1 cellular context compared by ENCODE assay signal in the genomic region with DNA sequence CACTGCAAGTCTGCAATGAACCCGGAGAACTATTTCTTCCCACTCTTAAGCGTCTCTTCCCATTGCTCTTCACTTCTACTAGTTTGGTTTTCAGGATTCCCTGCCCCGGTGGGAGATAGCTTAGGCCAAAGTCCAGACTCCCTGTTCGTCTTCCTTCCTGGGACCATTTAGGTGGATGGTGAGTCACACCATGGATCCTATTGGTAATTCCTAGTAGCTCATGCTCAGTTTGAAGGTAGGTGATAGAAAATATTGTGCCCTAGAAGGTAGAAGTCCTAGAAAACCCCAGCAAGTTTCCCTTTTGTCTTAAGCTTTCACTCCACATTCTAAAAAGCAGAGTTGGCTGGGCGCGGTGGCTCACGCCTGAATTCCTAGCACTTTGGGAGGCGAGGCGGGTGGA.
TF ChIP-seq lines count a peak whose summit lies in the region.

No MANE protein-coding gene starts in this region.

TF ChIP-seq in HepG2, 621 proteins besides CTCF, POLR2A, EP300 and RAD21 (continued from another document and continues in another):
- TF ChIP-seq, protein P1, sequence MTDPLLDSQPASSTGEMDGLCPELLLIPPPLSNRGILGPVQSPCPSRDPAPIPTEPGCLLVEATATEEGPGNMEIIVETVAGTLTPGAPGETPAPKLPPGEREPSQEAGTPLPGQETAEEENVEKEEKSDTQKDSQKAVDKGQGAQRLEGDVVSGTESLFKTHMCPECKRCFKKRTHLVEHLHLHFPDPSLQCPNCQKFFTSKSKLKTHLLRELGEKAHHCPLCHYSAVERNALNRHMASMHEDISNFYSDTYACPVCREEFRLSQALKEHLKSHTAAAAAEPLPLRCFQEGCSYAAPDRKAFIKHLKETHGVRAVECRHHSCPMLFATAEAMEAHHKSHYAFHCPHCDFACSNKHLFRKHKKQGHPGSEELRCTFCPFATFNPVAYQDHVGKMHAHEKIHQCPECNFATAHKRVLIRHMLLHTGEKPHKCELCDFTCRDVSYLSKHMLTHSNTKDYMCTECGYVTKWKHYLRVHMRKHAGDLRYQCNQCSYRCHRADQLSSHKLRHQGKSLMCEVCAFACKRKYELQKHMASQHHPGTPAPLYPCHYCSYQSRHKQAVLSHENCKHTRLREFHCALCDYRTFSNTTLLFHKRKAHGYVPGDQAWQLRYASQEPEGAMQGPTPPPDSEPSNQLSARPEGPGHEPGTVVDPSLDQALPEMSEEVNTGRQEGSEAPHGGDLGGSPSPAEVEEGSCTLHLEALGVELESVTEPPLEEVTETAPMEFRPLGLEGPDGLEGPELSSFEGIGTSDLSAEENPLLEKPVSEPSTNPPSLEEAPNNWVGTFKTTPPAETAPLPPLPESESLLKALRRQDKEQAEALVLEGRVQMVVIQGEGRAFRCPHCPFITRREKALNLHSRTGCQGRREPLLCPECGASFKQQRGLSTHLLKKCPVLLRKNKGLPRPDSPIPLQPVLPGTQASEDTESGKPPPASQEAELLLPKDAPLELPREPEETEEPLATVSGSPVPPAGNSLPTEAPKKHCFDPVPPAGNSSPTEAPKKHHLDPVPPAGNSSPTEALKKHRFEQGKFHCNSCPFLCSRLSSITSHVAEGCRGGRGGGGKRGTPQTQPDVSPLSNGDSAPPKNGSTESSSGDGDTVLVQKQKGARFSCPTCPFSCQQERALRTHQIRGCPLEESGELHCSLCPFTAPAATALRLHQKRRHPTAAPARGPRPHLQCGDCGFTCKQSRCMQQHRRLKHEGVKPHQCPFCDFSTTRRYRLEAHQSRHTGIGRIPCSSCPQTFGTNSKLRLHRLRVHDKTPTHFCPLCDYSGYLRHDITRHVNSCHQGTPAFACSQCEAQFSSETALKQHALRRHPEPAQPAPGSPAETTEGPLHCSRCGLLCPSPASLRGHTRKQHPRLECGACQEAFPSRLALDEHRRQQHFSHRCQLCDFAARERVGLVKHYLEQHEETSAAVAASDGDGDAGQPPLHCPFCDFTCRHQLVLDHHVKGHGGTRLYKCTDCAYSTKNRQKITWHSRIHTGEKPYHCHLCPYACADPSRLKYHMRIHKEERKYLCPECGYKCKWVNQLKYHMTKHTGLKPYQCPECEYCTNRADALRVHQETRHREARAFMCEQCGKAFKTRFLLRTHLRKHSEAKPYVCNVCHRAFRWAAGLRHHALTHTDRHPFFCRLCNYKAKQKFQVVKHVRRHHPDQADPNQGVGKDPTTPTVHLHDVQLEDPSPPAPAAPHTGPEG (CRISPR knock-in tag; IDR thresholded peaks at IDR 0.05), result no peak
- TF ChIP-seq ZBTB49 (CRISPR knock-in tag; IDR thresholded peaks at IDR 0.05; ENCODE audit: borderline replicate concordance) (no peak), ETV5 (CRISPR knock-in tag; IDR thresholded peaks at IDR 0.05; ENCODE audit: borderline replicate concordance) (peak; percentile 58; the same call in 1 of the 2 replicates), KDM6A (CRISPR knock-in tag; IDR thresholded peaks at IDR 0.05; ENCODE audit: low read depth) (peak; percentile 44; the same call in 1 of the 2 replicates), NCOA2 (CRISPR knock-in tag; IDR thresholded peaks at IDR 0.05) (no peak), SALL2 (CRISPR knock-in tag; IDR thresholded peaks at IDR 0.05) (no peak), ZNF432 (CRISPR knock-in tag; IDR thresholded peaks at IDR 0.05; ENCODE audit: borderline replicate concordance) (no peak), ZNF558 (CRISPR knock-in tag; IDR thresholded peaks at IDR 0.05; ENCODE audit: borderline replicate concordance) (no peak), NFE2L2 (IDR thresholded peaks at IDR 0.05; ENCODE audit: low read length) (no peak), NR2C2 (CRISPR knock-in tag; IDR thresholded peaks at IDR 0.05; ENCODE audit: borderline replicate concordance) (no peak), TP53 (CRISPR knock-in tag; conservative IDR thresholded peaks at IDR 0.05) (no peak), POLR2G (IDR thresholded peaks at IDR 0.05; ENCODE audit: low read depth, low read length) (0 out of 2 replicates have a peak, but pooled peaks have one; percentile 26), ZBTB21 (CRISPR knock-in tag; IDR thresholded peaks at IDR 0.05) (no peak), ZNF354B (CRISPR knock-in tag; IDR thresholded peaks at IDR 0.05) (no peak), PHF21A (CRISPR knock-in tag; IDR thresholded peaks at IDR 0.05) (peak; percentile 41; the same call in 1 of the 2 replicates), ZNF614 (CRISPR knock-in tag; IDR thresholded peaks at IDR 0.05; ENCODE audit: borderline replicate concordance) (no peak; the same call in 1 of the 2 replicates), ONECUT2 (CRISPR knock-in tag; IDR thresholded peaks at IDR 0.05) (no peak), ATF4 (CRISPR knock-in tag; IDR thresholded peaks at IDR 0.05) (peak in 1 of 2 experiments; percentile 36; a peak in 1 of 4 replicates), JUNB (CRISPR knock-in tag; IDR thresholded peaks at IDR 0.05; ENCODE audit: borderline replicate concordance) (0 out of 2 replicates have a peak, but pooled peaks have one; percentile 42), MLX (CRISPR knock-in tag; IDR thresholded peaks at IDR 0.05) (0 out of 2 replicates have a peak, but pooled peaks have one; percentile 24), MATR3 (CRISPR knock-in tag; IDR thresholded peaks at IDR 0.05) (no peak), NFATC3 (CRISPR knock-in tag; IDR thresholded peaks at IDR 0.05) (no peak), AGO2 (optimal IDR thresholded peaks at IDR 0.05; ENCODE audit: low read depth, low read length) (no peak), MXD3 (CRISPR knock-in tag; IDR thresholded peaks at IDR 0.05) (no peak), DMTF1 (CRISPR knock-in tag; IDR thresholded peaks at IDR 0.05) (no peak), KAT7 (CRISPR knock-in tag; IDR thresholded peaks at IDR 0.05; ENCODE audit: borderline replicate concordance) (no peak), HCFC1 (IDR thresholded peaks at IDR 0.05; ENCODE audit: low read depth, low read length) (no peak), HNF4G (IDR thresholded peaks at IDR 0.05; ENCODE audit: borderline replicate concordance, low read depth, low read length) (peak; percentile 36; the same call in 1 of the 2 replicates), HNF4G (CRISPR knock-in tag; IDR thresholded peaks at IDR 0.05; ENCODE audit: borderline replicate concordance, low read depth) (peak; percentile 22; the same call in 1 of the 2 replicates)
- TF ChIP-seq, protein P2, sequence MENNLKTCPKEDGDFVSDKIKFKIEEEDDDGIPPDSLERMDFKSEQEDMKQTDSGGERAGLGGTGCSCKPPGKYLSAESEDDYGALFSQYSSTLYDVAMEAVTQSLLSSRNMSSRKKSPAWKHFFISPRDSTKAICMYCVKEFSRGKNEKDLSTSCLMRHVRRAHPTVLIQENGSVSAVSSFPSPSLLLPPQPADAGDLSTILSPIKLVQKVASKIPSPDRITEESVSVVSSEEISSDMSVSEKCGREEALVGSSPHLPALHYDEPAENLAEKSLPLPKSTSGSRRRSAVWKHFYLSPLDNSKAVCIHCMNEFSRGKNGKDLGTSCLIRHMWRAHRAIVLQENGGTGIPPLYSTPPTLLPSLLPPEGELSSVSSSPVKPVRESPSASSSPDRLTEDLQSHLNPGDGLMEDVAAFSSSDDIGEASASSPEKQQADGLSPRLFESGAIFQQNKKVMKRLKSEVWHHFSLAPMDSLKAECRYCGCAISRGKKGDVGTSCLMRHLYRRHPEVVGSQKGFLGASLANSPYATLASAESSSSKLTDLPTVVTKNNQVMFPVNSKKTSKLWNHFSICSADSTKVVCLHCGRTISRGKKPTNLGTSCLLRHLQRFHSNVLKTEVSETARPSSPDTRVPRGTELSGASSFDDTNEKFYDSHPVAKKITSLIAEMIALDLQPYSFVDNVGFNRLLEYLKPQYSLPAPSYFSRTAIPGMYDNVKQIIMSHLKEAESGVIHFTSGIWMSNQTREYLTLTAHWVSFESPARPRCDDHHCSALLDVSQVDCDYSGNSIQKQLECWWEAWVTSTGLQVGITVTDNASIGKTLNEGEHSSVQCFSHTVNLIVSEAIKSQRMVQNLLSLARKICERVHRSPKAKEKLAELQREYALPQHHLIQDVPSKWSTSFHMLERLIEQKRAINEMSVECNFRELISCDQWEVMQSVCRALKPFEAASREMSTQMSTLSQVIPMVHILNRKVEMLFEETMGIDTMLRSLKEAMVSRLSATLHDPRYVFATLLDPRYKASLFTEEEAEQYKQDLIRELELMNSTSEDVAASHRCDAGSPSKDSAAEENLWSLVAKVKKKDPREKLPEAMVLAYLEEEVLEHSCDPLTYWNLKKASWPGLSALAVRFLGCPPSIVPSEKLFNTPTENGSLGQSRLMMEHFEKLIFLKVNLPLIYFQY (CRISPR knock-in tag; IDR thresholded peaks at IDR 0.05; ENCODE audit: borderline replicate concordance), result no peak
- TF ChIP-seq, protein P3, sequence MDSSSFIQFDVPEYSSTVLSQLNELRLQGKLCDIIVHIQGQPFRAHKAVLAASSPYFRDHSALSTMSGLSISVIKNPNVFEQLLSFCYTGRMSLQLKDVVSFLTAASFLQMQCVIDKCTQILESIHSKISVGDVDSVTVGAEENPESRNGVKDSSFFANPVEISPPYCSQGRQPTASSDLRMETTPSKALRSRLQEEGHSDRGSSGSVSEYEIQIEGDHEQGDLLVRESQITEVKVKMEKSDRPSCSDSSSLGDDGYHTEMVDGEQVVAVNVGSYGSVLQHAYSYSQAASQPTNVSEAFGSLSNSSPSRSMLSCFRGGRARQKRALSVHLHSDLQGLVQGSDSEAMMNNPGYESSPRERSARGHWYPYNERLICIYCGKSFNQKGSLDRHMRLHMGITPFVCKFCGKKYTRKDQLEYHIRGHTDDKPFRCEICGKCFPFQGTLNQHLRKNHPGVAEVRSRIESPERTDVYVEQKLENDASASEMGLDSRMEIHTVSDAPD (CRISPR knock-in tag; IDR thresholded peaks at IDR 0.05), result 0 out of 2 replicates have a peak, but pooled peaks have one; percentile 47
